20 cellular contexts compared by ENCODE assay signal in genomic region chr18:56217406-56217805, GRCh38.
"Had no signal": no experiment of that assay in that cellular context is flagged by ENCODE, and none has a peak within 500 bp of the region (broad histone marks: within the 10 kb centered on the region; RNA-seq: fewer than 3 reads in every experiment).

No MANE protein-coding gene starts in this region.

- H3K27ac Mint-ChIP-seq: immature natural killer cell, memory B cell, mesothelial cell of epicardium, natural killer cell had no signal

- H3K4me1 ChIP-seq: colonic mucosa, esophagus squamous epithelium, gastroesophageal sphincter, left lung, lower lobe of right lung, right atrium auricular region, sigmoid colon, stomach had no signal

- H3K4me1 Mint-ChIP-seq: immature natural killer cell, memory B cell, natural killer cell, neural crest cell had no signal

- DNase-seq: colonic mucosa; dermis blood vessel endothelial cell; esophagus squamous epithelium; immature natural killer cell; left lung; lower lobe of right lung; natural killer cell; ovary; sigmoid colon; small intestine; stimulated activated CD4-positive, alpha-beta T cell treated with anti-CD3 and anti-CD28 coated beads, Interleukin-12 subunit alpha, Interleukin-12 subunit beta, amount 100 ng/mL, for 4 hours; stimulated activated naive CD4-positive, alpha-beta T cell; stomach; trophoblast cell had no signal

- H3K27ac ChIP-seq: colonic mucosa, esophagus squamous epithelium, gastroesophageal sphincter, left lung, lower lobe of right lung, ovary, right atrium auricular region, sigmoid colon, stomach had no signal

- FAIRE-seq: keratinocyte, small intestine had no signal

- H3K4me3 ChIP-seq: colonic mucosa, esophagus squamous epithelium, gastroesophageal sphincter, left lung, lower lobe of right lung, ovary, right atrium auricular region, sigmoid colon, stomach had no signal

- H3K4me3 Mint-ChIP-seq: immature natural killer cell, memory B cell, mesothelial cell of epicardium, natural killer cell, neural crest cell had no signal

- H3K9me3 ChIP-seq: colonic mucosa, esophagus squamous epithelium, gastroesophageal sphincter, lower lobe of right lung, ovary, right atrium auricular region, sigmoid colon, stomach had no signal

- H3K36me3 Mint-ChIP-seq: immature natural killer cell, memory B cell, mesothelial cell of epicardium, natural killer cell had no signal

- H3K9me3 Mint-ChIP-seq: memory B cell had no signal

- H3K27me3 ChIP-seq: colonic mucosa, esophagus squamous epithelium, gastroesophageal sphincter, left lung, ovary, right atrium auricular region, sigmoid colon, stomach had no signal

- H3K36me3 ChIP-seq: colonic mucosa, esophagus squamous epithelium, gastroesophageal sphincter, left lung, lower lobe of right lung, ovary, right atrium auricular region, sigmoid colon, stomach had no signal

- ATAC-seq: gastroesophageal sphincter, left lung, lower lobe of right lung, natural killer cell had no signal
